Comparison of ENCODE assay signal across 21 cellular contexts in the genomic region with DNA sequence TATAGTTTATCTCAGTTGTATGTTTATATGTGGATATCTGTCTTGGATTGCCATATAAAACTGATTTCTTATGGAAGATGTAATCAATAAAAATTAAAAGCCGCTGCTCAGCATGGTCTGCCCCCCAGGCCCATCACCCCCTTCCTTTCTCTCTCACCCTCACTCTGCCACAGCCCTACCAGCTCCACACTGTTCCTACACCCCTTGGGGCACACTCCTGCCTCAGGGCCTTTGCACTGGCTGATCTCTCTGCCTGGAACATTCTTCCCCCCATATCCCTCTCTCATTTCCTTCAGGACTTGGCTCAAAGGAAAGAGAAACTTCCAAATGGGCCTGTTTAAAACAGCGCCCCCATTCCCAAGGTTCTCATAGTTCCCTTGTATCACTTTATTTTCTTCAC.
"Had no signal": no experiment of that assay in that cellular context is flagged by ENCODE, and none has a peak within 500 bp of the region (broad histone marks: within the 10 kb centered on the region; RNA-seq: fewer than 3 reads in every experiment).

No MANE protein-coding gene starts in this region.

- H3K9me3 Mint-ChIP-seq: natural killer cell treated with Interleukin-12 subunit alpha and Interleukin-12 subunit beta and Interleukin-15 and Interleukin-18, amount 100 ng/mL, for 72 hours had no signal

- ATAC-seq: heart right ventricle; left ventricle myocardium superior; lower lobe of right lung; natural killer cell treated with Interleukin-12 subunit alpha and Interleukin-12 subunit beta and Interleukin-15 and Interleukin-18, amount 100 ng/mL, for 72 hours; sciatic nerve; stimulated activated naive CD8-positive, alpha-beta T cell treated with anti-CD3 and anti-CD28 coated beads, Interleukin-15, Interleukin-2, amounts not matched to agents 100 U/mL and 50 U/mL, for 24 hours; upper lobe of right lung had no signal

- H3K27ac Mint-ChIP-seq: natural killer cell treated with Interleukin-12 subunit alpha and Interleukin-12 subunit beta and Interleukin-15 and Interleukin-18, amount 100 ng/mL, for 72 hours; neural progenitor cell had no signal

- H3K4me3 Mint-ChIP-seq: natural killer cell treated with Interleukin-12 subunit alpha and Interleukin-12 subunit beta and Interleukin-15 and Interleukin-18, amount 100 ng/mL, for 72 hours; neural progenitor cell had no signal

- DNase-seq: dermis blood vessel endothelial cell; effector memory CD4-positive, alpha-beta T cell; erythroblast; esophagus squamous epithelium; foreskin melanocyte; glutamatergic neuron; hippocampal formation; kidney glomerular epithelial cell; left ventricle myocardium superior; lower lobe of right lung; stimulated activated CD4-positive, alpha-beta T cell treated with anti-CD3 and anti-CD28 coated beads, Interleukin-12 subunit alpha, Interleukin-12 subunit beta, amount 100 ng/mL, for 4 hours; stimulated activated CD4-positive, alpha-beta T cell treated with anti-CD3 and anti-CD28 coated beads, Interleukin-1b, Interleukin-23, amount 100 ng/mL, for 48 hours; stimulated activated CD4-positive, alpha-beta T cell treated with anti-CD3 and anti-CD28 coated beads, Interleukin-4, amount 100 ng/mL, for 1 hour; stimulated activated naive CD8-positive, alpha-beta T cell treated with anti-CD3 and anti-CD28 coated beads, Interleukin-15, Interleukin-2, amounts not matched to agents 100 U/mL and 50 U/mL, for 24 hours; substantia nigra; upper lobe of right lung; uterus had no signal

- H3K36me3 Mint-ChIP-seq: natural killer cell treated with Interleukin-12 subunit alpha and Interleukin-12 subunit beta and Interleukin-15 and Interleukin-18, amount 100 ng/mL, for 72 hours had no signal
